1 cellular context compared by ENCODE assay signal in the genomic region with DNA sequence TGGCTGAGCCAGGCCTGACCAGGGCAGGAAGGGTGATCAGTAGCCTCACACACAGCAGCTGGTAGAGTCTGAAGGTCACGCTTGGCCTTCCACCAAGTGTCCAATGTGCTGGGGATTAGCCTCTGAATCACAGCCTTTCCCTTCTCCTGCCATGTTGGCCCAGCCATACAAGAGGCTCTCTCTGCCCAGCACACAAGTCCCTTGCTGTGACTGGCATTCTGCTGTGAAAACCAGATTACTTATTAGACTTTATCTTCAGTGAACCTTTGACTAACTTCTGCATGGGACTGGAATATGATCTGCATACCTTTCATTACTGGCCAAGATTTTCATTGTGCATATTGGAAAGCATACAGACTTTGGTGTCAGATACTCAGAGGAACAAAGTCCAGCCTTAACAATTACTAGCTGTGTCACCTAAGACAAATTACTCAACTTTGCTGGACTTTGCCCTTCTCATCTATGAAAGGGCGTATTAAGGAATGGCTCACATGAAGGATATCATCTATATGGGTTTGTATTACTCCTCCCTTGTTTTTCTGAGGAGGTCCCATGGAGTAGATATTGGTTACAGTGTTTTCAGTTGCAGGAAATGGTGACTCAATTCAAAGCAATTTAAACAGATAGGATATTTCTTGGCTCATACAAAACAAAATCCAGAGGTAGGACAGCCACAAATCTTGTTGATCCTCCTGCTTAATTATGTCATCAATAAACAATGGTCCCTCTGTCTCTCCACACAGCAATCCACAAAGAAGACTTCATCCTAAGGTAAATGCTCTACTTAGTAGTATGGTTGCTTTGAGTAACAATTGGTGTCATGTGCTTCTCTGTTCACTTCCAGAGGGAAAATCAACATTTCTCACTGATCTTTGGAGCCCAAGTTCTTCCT.
A peak's percentile ranks its signal among the peaks of the same experiment; 100 is the strongest.
TF ChIP-seq lines count a peak whose summit lies in the region.

No MANE protein-coding gene starts in this region.

TF ChIP-seq in HepG2, 621 proteins besides CTCF, POLR2A, EP300 and RAD21 (continued from another document and continues in another):
- peak; percentile 8 for TF ChIP-seq SALL1 (CRISPR knock-in tag; IDR thresholded peaks at IDR 0.05)
- TF ChIP-seq, protein P1, sequence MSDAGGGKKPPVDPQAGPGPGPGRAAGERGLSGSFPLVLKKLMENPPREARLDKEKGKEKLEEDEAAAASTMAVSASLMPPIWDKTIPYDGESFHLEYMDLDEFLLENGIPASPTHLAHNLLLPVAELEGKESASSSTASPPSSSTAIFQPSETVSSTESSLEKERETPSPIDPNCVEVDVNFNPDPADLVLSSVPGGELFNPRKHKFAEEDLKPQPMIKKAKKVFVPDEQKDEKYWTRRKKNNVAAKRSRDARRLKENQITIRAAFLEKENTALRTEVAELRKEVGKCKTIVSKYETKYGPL (CRISPR knock-in tag; IDR thresholded peaks at IDR 0.05) = no peak
- 0 out of 2 replicates have a peak, but pooled peaks have one; percentile 25 for TF ChIP-seq ZFX (CRISPR knock-in tag; IDR thresholded peaks at IDR 0.05; ENCODE audit: low read depth)
- TF ChIP-seq, protein P2, sequence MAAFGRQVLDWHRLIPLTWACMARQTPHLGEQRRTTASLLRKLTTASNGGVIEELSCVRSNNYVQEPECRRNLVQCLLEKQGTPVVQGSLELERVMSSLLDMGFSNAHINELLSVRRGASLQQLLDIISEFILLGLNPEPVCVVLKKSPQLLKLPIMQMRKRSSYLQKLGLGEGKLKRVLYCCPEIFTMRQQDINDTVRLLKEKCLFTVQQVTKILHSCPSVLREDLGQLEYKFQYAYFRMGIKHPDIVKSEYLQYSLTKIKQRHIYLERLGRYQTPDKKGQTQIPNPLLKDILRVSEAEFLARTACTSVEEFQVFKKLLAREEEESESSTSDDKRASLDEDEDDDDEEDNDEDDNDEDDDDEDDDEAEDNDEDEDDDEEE (CRISPR knock-in tag; IDR thresholded peaks at IDR 0.05) = no peak
- no peak for TF ChIP-seq RFX1 (IDR thresholded peaks at IDR 0.05)
- peak; percentile 68; the same call in 1 of the 2 replicates for TF ChIP-seq SOX5 (CRISPR knock-in tag; IDR thresholded peaks at IDR 0.05; ENCODE audit: borderline replicate concordance)
- TF ChIP-seq, protein P3, sequence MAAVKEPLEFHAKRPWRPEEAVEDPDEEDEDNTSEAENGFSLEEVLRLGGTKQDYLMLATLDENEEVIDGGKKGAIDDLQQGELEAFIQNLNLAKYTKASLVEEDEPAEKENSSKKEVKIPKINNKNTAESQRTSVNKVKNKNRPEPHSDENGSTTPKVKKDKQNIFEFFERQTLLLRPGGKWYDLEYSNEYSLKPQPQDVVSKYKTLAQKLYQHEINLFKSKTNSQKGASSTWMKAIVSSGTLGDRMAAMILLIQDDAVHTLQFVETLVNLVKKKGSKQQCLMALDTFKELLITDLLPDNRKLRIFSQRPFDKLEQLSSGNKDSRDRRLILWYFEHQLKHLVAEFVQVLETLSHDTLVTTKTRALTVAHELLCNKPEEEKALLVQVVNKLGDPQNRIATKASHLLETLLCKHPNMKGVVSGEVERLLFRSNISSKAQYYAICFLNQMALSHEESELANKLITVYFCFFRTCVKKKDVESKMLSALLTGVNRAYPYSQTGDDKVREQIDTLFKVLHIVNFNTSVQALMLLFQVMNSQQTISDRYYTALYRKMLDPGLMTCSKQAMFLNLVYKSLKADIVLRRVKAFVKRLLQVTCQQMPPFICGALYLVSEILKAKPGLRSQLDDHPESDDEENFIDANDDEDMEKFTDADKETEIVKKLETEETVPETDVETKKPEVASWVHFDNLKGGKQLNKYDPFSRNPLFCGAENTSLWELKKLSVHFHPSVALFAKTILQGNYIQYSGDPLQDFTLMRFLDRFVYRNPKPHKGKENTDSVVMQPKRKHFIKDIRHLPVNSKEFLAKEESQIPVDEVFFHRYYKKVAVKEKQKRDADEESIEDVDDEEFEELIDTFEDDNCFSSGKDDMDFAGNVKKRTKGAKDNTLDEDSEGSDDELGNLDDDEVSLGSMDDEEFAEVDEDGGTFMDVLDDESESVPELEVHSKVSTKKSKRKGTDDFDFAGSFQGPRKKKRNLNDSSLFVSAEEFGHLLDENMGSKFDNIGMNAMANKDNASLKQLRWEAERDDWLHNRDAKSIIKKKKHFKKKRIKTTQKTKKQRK (IDR thresholded peaks at IDR 0.05; ENCODE audit: low read length) = no peak
- TF ChIP-seq, protein P4, sequence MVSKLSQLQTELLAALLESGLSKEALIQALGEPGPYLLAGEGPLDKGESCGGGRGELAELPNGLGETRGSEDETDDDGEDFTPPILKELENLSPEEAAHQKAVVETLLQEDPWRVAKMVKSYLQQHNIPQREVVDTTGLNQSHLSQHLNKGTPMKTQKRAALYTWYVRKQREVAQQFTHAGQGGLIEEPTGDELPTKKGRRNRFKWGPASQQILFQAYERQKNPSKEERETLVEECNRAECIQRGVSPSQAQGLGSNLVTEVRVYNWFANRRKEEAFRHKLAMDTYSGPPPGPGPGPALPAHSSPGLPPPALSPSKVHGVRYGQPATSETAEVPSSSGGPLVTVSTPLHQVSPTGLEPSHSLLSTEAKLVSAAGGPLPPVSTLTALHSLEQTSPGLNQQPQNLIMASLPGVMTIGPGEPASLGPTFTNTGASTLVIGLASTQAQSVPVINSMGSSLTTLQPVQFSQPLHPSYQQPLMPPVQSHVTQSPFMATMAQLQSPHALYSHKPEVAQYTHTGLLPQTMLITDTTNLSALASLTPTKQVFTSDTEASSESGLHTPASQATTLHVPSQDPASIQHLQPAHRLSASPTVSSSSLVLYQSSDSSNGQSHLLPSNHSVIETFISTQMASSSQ (IDR thresholded peaks at IDR 0.05; ENCODE audit: low read depth) = 0 out of 2 replicates have a peak, but pooled peaks have one; percentile 10
- TF ChIP-seq, protein P4 (CRISPR knock-in tag; IDR thresholded peaks at IDR 0.05; ENCODE audit: borderline replicate concordance) = no peak
- TF ChIP-seq SOX6 (IDR thresholded peaks at IDR 0.05) = no peak
- peak; percentile 76 for TF ChIP-seq SOX6 (CRISPR knock-in tag; IDR thresholded peaks at IDR 0.05)
- peak; percentile 46; the same call in 1 of the 2 replicates for TF ChIP-seq TBX3 (IDR thresholded peaks at IDR 0.05; ENCODE audit: borderline replicate concordance)
- TF ChIP-seq, protein P5, sequence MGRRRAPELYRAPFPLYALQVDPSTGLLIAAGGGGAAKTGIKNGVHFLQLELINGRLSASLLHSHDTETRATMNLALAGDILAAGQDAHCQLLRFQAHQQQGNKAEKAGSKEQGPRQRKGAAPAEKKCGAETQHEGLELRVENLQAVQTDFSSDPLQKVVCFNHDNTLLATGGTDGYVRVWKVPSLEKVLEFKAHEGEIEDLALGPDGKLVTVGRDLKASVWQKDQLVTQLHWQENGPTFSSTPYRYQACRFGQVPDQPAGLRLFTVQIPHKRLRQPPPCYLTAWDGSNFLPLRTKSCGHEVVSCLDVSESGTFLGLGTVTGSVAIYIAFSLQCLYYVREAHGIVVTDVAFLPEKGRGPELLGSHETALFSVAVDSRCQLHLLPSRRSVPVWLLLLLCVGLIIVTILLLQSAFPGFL (CRISPR knock-in tag; IDR thresholded peaks at IDR 0.05) = no peak
- TF ChIP-seq, protein P6, sequence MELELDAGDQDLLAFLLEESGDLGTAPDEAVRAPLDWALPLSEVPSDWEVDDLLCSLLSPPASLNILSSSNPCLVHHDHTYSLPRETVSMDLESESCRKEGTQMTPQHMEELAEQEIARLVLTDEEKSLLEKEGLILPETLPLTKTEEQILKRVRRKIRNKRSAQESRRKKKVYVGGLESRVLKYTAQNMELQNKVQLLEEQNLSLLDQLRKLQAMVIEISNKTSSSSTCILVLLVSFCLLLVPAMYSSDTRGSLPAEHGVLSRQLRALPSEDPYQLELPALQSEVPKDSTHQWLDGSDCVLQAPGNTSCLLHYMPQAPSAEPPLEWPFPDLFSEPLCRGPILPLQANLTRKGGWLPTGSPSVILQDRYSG (CRISPR knock-in tag; IDR thresholded peaks at IDR 0.05) = no peak
- 0 out of 2 replicates have a peak, but pooled peaks have one; percentile 36 for TF ChIP-seq NFIC (IDR thresholded peaks at IDR 0.05; ENCODE audit: low read length)
- TF ChIP-seq KAT8 (CRISPR knock-in tag; IDR thresholded peaks at IDR 0.05) = 0 out of 2 replicates have a peak, but pooled peaks have one; percentile 17
- TF ChIP-seq TBP (CRISPR knock-in tag; IDR thresholded peaks at IDR 0.05) = no peak
- no peak for TF ChIP-seq NAIF1 (CRISPR knock-in tag; IDR thresholded peaks at IDR 0.05; ENCODE audit: borderline replicate concordance)
- TF ChIP-seq, protein P7, sequence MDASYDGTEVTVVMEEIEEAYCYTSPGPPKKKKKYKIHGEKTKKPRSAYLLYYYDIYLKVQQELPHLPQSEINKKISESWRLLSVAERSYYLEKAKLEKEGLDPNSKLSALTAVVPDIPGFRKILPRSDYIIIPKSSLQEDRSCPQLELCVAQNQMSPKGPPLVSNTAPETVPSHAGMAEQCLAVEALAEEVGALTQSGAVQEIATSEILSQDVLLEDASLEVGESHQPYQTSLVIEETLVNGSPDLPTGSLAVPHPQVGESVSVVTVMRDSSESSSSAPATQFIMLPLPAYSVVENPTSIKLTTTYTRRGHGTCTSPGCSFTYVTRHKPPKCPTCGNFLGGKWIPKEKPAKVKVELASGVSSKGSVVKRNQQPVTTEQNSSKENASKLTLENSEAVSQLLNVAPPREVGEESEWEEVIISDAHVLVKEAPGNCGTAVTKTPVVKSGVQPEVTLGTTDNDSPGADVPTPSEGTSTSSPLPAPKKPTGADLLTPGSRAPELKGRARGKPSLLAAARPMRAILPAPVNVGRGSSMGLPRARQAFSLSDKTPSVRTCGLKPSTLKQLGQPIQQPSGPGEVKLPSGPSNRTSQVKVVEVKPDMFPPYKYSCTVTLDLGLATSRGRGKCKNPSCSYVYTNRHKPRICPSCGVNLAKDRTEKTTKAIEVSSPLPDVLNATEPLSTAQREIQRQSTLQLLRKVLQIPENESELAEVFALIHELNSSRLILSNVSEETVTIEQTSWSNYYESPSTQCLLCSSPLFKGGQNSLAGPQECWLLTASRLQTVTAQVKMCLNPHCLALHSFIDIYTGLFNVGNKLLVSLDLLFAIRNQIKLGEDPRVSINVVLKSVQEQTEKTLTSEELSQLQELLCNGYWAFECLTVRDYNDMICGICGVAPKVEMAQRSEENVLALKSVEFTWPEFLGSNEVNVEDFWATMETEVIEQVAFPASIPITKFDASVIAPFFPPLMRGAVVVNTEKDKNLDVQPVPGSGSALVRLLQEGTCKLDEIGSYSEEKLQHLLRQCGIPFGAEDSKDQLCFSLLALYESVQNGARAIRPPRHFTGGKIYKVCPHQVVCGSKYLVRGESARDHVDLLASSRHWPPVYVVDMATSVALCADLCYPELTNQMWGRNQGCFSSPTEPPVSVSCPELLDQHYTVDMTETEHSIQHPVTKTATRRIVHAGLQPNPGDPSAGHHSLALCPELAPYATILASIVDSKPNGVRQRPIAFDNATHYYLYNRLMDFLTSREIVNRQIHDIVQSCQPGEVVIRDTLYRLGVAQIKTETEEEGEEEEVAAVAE (CRISPR knock-in tag; IDR thresholded peaks at IDR 0.05; ENCODE audit: borderline replicate concordance) = no peak
- TF ChIP-seq ZNF720 (CRISPR knock-in tag; IDR thresholded peaks at IDR 0.05) = no peak
- no peak for TF ChIP-seq CREB1 (IDR thresholded peaks at IDR 0.05)
- TF ChIP-seq CREB1 (CRISPR knock-in tag; IDR thresholded peaks at IDR 0.05) = 0 out of 2 replicates have a peak, but pooled peaks have one; percentile 44
- no peak for TF ChIP-seq DPF2 (CRISPR knock-in tag; IDR thresholded peaks at IDR 0.05; ENCODE audit: borderline replicate concordance, low read depth)
- 0 out of 2 replicates have a peak, but pooled peaks have one; percentile 37 for TF ChIP-seq NCOA2 (CRISPR knock-in tag; IDR thresholded peaks at IDR 0.05)
- TF ChIP-seq ZNF205 (CRISPR knock-in tag; IDR thresholded peaks at IDR 0.05) = no peak
- TF ChIP-seq CCAR2 (optimal IDR thresholded peaks at IDR 0.05; ENCODE audit: low read depth, low read length) = no peak
- no peak for TF ChIP-seq MYNN (CRISPR knock-in tag; IDR thresholded peaks at IDR 0.05; ENCODE audit: low read depth)
- peak; percentile 40 for TF ChIP-seq ASH2L (IDR thresholded peaks at IDR 0.05; ENCODE audit: insufficient read length, low read depth, low read length)
- no peak for TF ChIP-seq GABPB1 (CRISPR knock-in tag; IDR thresholded peaks at IDR 0.05)
- TF ChIP-seq ZMYM4 (CRISPR knock-in tag; IDR thresholded peaks at IDR 0.05) = peak; percentile 31; the same call in 1 of the 2 replicates
- TF ChIP-seq ZNF510 (CRISPR knock-in tag; IDR thresholded peaks at IDR 0.05; ENCODE audit: low read depth) = no peak
- peak; percentile 71; the same call in 1 of the 2 replicates for TF ChIP-seq GFI1 (CRISPR knock-in tag; IDR thresholded peaks at IDR 0.05; ENCODE audit: borderline replicate concordance)
- TF ChIP-seq, protein P8, sequence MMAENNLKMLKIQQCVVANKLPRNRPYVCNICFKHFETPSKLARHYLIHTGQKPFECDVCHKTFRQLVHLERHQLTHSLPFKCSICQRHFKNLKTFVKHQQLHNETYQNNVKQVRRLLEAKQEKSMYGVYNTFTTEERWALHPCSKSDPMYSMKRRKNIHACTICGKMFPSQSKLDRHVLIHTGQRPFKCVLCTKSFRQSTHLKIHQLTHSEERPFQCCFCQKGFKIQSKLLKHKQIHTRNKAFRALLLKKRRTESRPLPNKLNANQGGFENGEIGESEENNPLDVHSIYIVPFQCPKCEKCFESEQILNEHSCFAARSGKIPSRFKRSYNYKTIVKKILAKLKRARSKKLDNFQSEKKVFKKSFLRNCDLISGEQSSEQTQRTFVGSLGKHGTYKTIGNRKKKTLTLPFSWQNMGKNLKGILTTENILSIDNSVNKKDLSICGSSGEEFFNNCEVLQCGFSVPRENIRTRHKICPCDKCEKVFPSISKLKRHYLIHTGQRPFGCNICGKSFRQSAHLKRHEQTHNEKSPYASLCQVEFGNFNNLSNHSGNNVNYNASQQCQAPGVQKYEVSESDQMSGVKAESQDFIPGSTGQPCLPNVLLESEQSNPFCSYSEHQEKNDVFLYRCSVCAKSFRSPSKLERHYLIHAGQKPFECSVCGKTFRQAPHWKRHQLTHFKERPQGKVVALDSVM (CRISPR knock-in tag; IDR thresholded peaks at IDR 0.05) = no peak
- peak; percentile 86 for TF ChIP-seq HNF4A (CRISPR knock-in tag; IDR thresholded peaks at IDR 0.05)
- TF ChIP-seq ZNF652 (CRISPR knock-in tag; IDR thresholded peaks at IDR 0.05; ENCODE audit: borderline replicate concordance, low read depth) = no peak
- TF ChIP-seq BCL6 (CRISPR knock-in tag; IDR thresholded peaks at IDR 0.05) = no peak
